In genomic region chr1:23553206-23553895, GRCh38 we compare ENCODE assay signal across 11 cellular contexts. TPM values are rescaled to one million over a fixed set of nuclear protein-coding genes. Genes with fewer than 3 reads are reported as not detected.
DNase-seq lines count a peak whose midpoint lies in the region; ATAC-seq and TF ChIP-seq lines count a peak whose summit lies in the region.
"Had no signal": no experiment of that assay in that cellular context is flagged by ENCODE, and none has a peak within 500 bp of the region (broad histone marks: within the 10 kb centered on the region; RNA-seq: fewer than 3 reads in every experiment).

No MANE protein-coding gene starts in this region.

- 38 to 43% methylated on average over 11 of the region's 11 CpGs for WGBS in aorta, 2 donors

- DNase-seq in right atrium auricular region (ENCODE audit: low spot score) (no peak), left cardiac atrium (no peak), ascending aorta (ENCODE audit: low spot score in 2 of 2) (no peak), aorta (no peak), SIG-M5 (lab: John Stamatoyannopoulos, UW) (no peak), mucosa of descending colon (no peak)
- DNase-seq: DMS153; PC-3; stimulated activated CD4-positive, alpha-beta T cell treated with anti-CD3 and anti-CD28 coated beads, Interleukin-4, amount 100 ng/mL, for 24 hours had no signal

- H3K4me1 ChIP-seq in right atrium auricular region (peaks cover 0 to 43% of the 10 kb centered on the region in 2 donors), ascending aorta (peaks cover 6 to 20% of the 10 kb centered on the region in 2 donors), muscle layer of colon (ENCODE audit: insufficient read depth, low read length) (peaks cover 44% of the 10 kb centered on the region), aorta (ENCODE audit: control insufficient read depth in 1 of 2, insufficient read depth in 2 of 2, low read length in 2 of 2) (no peaks in the 10 kb centered on the region), mucosa of descending colon (ENCODE audit: low read depth) (peaks cover 25% of the 10 kb centered on the region)

- H3K9ac ChIP-seq in muscle layer of colon (ENCODE audit: low read length) = no peak overlapping the region

- no peak overlapping the region for H3K4me3 ChIP-seq in right atrium auricular region
- H3K4me3 ChIP-seq in ascending aorta = peak overlapping the region in 1 of 2 donors; percentile 89
- H3K4me3 ChIP-seq in muscle layer of colon (ENCODE audit: low read depth in 1 of 2, low read length in 2 of 2) = no peak overlapping the region
- H3K4me3 ChIP-seq in aorta (ENCODE audit: low read length in 2 of 2) = no peak overlapping the region
- H3K4me3 ChIP-seq in mucosa of descending colon = no peak overlapping the region

- intact Hi-C loops in left cardiac atrium (cut with DNase I) (no loop called here), ascending aorta (cut with DNase I) (loop anchor here (1.0 to 5.0 kb wide), 2 partner anchors 8 to 39 kb away; no protein-coding TSS in a partner anchor), aorta (cut with DNase I) (no loop called here), mucosa of descending colon (cut with DNase I, micrococcal nuclease) (no loop called here)

- ATAC-seq in left cardiac atrium (no peak), aorta (ENCODE audit: low FRiP score) (no peak), GM19455 (IDR thresholded peaks at IDR 0.05; ENCODE audit: unreplicated experiment) (no peak), mucosa of descending colon (no peak)
- ATAC-seq: PC-3 had no signal

- H3K9me3 ChIP-seq in right atrium auricular region = no peaks in the 10 kb centered on the region
- H3K9me3 ChIP-seq in ascending aorta = no peaks in the 10 kb centered on the region
- no peaks in the 10 kb centered on the region for H3K9me3 ChIP-seq in muscle layer of colon (ENCODE audit: low read length)
- no peaks in the 10 kb centered on the region for H3K9me3 ChIP-seq in aorta (ENCODE audit: control insufficient read depth, low read length)
- no peaks in the 10 kb centered on the region for H3K9me3 ChIP-seq in mucosa of descending colon

- H3K36me3 ChIP-seq in right atrium auricular region (peaks cover 16% of the 10 kb centered on the region), ascending aorta (peaks cover 12 to 17% of the 10 kb centered on the region in 2 donors), muscle layer of colon (ENCODE audit: insufficient read depth, low read length) (peaks cover 12% of the 10 kb centered on the region), aorta (ENCODE audit: control insufficient read depth in 1 of 2, insufficient read depth in 2 of 2, low read length in 1 of 2) (no peaks in the 10 kb centered on the region), mucosa of descending colon (ENCODE audit: low read depth) (no peaks in the 10 kb centered on the region)

- TF ChIP-seq CTCF in right atrium auricular region (IDR thresholded peaks at IDR 0.05) = no peak
- TF ChIP-seq CTCF in ascending aorta (IDR thresholded peaks at IDR 0.05) = no peak
- no peak for TF ChIP-seq CTCF in mucosa of descending colon (IDR thresholded peaks at IDR 0.05)

- no peaks in the 10 kb centered on the region for H3K27me3 ChIP-seq in right atrium auricular region
- H3K27me3 ChIP-seq in ascending aorta = no peaks in the 10 kb centered on the region
- no peaks in the 10 kb centered on the region for H3K27me3 ChIP-seq in muscle layer of colon (ENCODE audit: control insufficient read depth in 1 of 2, insufficient read depth in 2 of 2, low read length in 2 of 2)
- H3K27me3 ChIP-seq in aorta (ENCODE audit: control insufficient read depth in 1 of 2, insufficient read depth in 2 of 2, low read length in 1 of 2) = no peaks in the 10 kb centered on the region

- H3K27ac ChIP-seq in right atrium auricular region (peak overlapping the region; percentile 90 to 93), ascending aorta (peak overlapping the region; percentile 92), muscle layer of colon (ENCODE audit: low read depth, low read length) (peak overlapping the region; percentile 89), aorta (ENCODE audit: low read depth in 1 of 2, low read length in 2 of 2) (peak overlapping the region; percentile 18 to 72)

RNA-seq across cellular contexts. Expression of gene ID3, which starts 6.0 kb away (rescaled TPM):
- total RNA-seq in right atrium auricular region (100 to 1,000 TPM; 145 to 357 TPM), left cardiac atrium (100 to 1,000 TPM; 119 to 172 TPM), ascending aorta (1,094 TPM), aorta (100 to 1,000 TPM; 368 to 390 TPM), mucosa of descending colon (100 to 1,000 TPM in 2 of 3 donors, 10 to 100 TPM in 1; 83.0 to 316 (median 121) TPM)
- polyA plus RNA-seq in aorta = 100 to 1,000 TPM; 349 to 603 TPM

RNA-seq across cellular contexts. Expression of gene E2F2, which starts 22.3 kb away (rescaled TPM):
- total RNA-seq in right atrium auricular region (under 1 TPM; 0.20 to 0.33 TPM), left cardiac atrium (1 to 10 TPM in 1 of 2 donors, under 1 TPM in 1; 0.18 to 1.3 TPM), ascending aorta (not detected), aorta (under 1 TPM; 0.42 to 0.96 TPM), mucosa of descending colon (10 to 100 TPM in 2 of 3 donors, 1 to 10 TPM in 1; 8.6 to 18.0 (median 14.5) TPM)
- polyA plus RNA-seq in aorta = under 1 TPM in 1 of 2 donors, not detected in 1; 0.50 TPM
